13 cellular contexts compared by ENCODE assay signal in the genomic region with DNA sequence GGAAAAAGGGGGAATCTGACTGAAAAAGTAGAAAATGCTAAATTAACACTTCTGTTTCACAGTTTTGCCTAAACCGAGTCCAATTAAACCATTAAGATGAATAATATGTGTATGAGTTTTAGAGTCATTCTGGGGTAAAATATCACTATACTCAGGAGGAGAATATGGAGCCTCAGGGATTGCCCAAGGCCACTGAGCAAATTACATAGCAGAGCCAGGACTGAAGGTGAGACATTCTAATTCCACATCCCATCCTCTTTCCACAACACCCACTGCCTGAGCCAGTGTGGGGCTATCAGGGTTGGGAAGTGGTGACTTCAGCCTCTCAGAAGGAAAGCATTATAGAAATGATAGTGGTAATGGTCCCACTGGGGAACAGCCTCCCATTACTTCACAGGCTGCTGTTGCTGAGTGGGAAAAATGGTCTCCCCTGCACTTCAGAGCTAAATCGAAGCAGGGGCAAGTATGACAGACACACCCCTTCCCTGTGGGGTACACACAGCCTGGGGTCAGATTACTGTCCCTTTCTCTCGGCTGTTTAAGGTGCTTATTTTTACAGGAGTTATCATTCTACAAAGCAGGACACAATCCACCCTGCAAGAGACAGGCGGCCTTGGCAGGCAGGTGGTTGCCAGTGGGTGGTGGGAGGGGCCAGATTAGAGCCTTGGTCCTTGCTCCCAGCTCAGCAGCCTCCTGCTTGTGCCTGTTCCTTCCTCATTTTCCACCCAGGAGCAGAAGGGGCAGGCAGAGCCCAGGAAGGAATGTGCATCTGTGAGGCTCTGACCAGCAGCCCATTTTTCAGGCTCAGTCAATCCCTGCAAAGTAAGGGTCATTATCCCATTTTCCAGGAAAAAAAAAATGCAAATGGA. TPM values are rescaled to one million over a fixed set of nuclear protein-coding genes. Genes with fewer than 3 reads are reported as not detected.
DNase-seq lines count a peak whose midpoint lies in the region; ATAC-seq and TF ChIP-seq lines count a peak whose summit lies in the region.
"Had no signal": no experiment of that assay in that cellular context is flagged by ENCODE, and none has a peak within 500 bp of the region (broad histone marks: within the 10 kb centered on the region; RNA-seq: fewer than 3 reads in every experiment).

No MANE protein-coding gene starts in this region.

- DNase-seq in ACHN, result peak; percentile 54
- peak; percentile 27 for DNase-seq in EH (ENCODE audit: low read depth)
- DNase-seq in RWPE1 (ENCODE audit: low spot score), result no peak
- DNase-seq in left colon, result peak in 1 of 2 donors; percentile 41
- DNase-seq in NK-92 (lab: John Stamatoyannopoulos, UW; ENCODE audit: unreplicated experiment), result no peak
- DNase-seq in stimulated activated CD4-positive, alpha-beta T cell treated with anti-CD3 and anti-CD28 coated beads, Interleukin-2, amount 100 ng/mL, for 24 hours, result no peak
- DNase-seq in SK-N-DZ (ENCODE audit: low spot score), result no peak
- DNase-seq: activated naive CD4-positive, alpha-beta T cell treated with Interleukin-2 at 50 U/mL for 16 hours; CD4-positive, alpha-beta memory T cell; left cardiac atrium; right lobe of liver had no signal

- no peak for TF ChIP-seq CTCF in RWPE1 (conservative IDR thresholded peaks at IDR 0.05; ENCODE audit: low read depth)

- in situ Hi-C loops in ACHN (cut with HindIII; ENCODE audit: low pct_ligation_motif_present, low pct_unique_long_range_greater_than_20kb, low sequenced_read_pairs), result no loop called here

- CTCF ChIA-PET in RWPE1 (lab: Yijun Ruan, JAX), result interaction anchor here (1.3 kb wide), 1 partner anchor 13 kb away, joined by 11 read pairs; no protein-coding TSS in a partner anchor

- POLR2A ChIA-PET in RWPE1 (lab: Yijun Ruan, JAX; ENCODE audit: low non-redundant PET), result no interaction called here

- ATAC-seq in left colon (peak; percentile 83), GM18907 (IDR thresholded peaks at IDR 0.05; ENCODE audit: unreplicated experiment) (no peak)

- peak overlapping the region; percentile 97 for H3K27ac ChIP-seq in RWPE1
- H3K27ac ChIP-seq: breast epithelium, right lobe of liver had no signal

- intact Hi-C loops in left colon (cut with DNase I, micrococcal nuclease), result no loop called here

RNA-seq across cellular contexts. Expression of a gene that starts 9.5 kb away (rescaled TPM):
- 10 to 100 TPM; 64.0 to 79.0 TPM for total RNA-seq in left colon
- polyA plus RNA-seq in SK-N-DZ (2014; cell fraction: cytosol; rRNA removed), result 0.77 and 1.7 TPM in 2 replicates
- polyA plus RNA-seq in SK-N-DZ (2014; cell fraction: nucleus; rRNA removed), result 1.3 and 1.6 TPM in 2 replicates

Comparison
In these comparisons a context has a peak if more than half of its experiments do, and no peak if none do; other contexts are left out.
1. DNase-seq: peak in ACHN (single experiment) and EH (single experiment); none in RWPE1 (single experiment), NK-92 (single experiment), stimulated activated CD4-positive, alpha-beta T cell treated with anti-CD3 and anti-CD28 coated beads, Interleukin-2, amount 100 ng/mL, for 24 hours (0 of 2) and SK-N-DZ (single experiment).